ENCODE assay signal across 8 cellular contexts in genomic region chr17:73311428-73311780, GRCh38. TPM values are rescaled to one million over a fixed set of nuclear protein-coding genes. Genes with fewer than 3 reads are reported as not detected.
DNase-seq lines count a peak whose midpoint lies in the region; ATAC-seq and TF ChIP-seq lines count a peak whose summit lies in the region.

No MANE protein-coding gene starts in this region.

- peaks cover 12 to 48% (median 42%) of the 10 kb centered on the region in 12 donors for H3K4me1 ChIP-seq in heart left ventricle
- H3K4me1 ChIP-seq in gastrocnemius medialis: peaks cover 22 to 38% of the 10 kb centered on the region in 2 donors

- peak overlapping the region; percentile 98 for H3K4me3 ChIP-seq in WERI-Rb-1 (ENCODE audit: low read depth, low read length)
- peak overlapping the region; percentile 87 to 100 (median 94) for H3K4me3 ChIP-seq in heart left ventricle
- peak overlapping the region; percentile 82 to 100 (median 94) for H3K4me3 ChIP-seq in gastrocnemius medialis

- H3K9me3 Mint-ChIP-seq in activated CD8-positive, alpha-beta memory T cell treated with anti-CD3 and anti-CD28 coated beads, Interleukin-2, amount 10 ng/mL, durations not matched to agents 7 days and 5 days (ENCODE audit: low read depth): no peaks in the 10 kb centered on the region

- no peak overlapping the region for H3K27ac Mint-ChIP-seq in activated CD8-positive, alpha-beta memory T cell treated with anti-CD3 and anti-CD28 coated beads, Interleukin-2, amount 10 ng/mL, durations not matched to agents 7 days and 5 days

- peaks cover 23% of the 10 kb centered on the region for H3K36me3 ChIP-seq in WERI-Rb-1
- H3K36me3 ChIP-seq in heart left ventricle: no peaks in the 10 kb centered on the region
- no peaks in the 10 kb centered on the region for H3K36me3 ChIP-seq in gastrocnemius medialis

- peak overlapping the region; percentile 93 for H3K27ac ChIP-seq in WERI-Rb-1
- H3K27ac ChIP-seq in heart left ventricle: peak overlapping the region; percentile 94 to 100 (median 98)
- H3K27ac ChIP-seq in gastrocnemius medialis: peak overlapping the region; percentile 92 to 100 (median 98)

- H3K9me3 ChIP-seq in WERI-Rb-1 (ENCODE audit: severe bottlenecking): no peaks in the 10 kb centered on the region
- no peaks in the 10 kb centered on the region for H3K9me3 ChIP-seq in heart left ventricle
- H3K9me3 ChIP-seq in gastrocnemius medialis: no peaks in the 10 kb centered on the region

- DNase-seq in activated CD8-positive, alpha-beta memory T cell treated with anti-CD3 and anti-CD28 coated beads, Interleukin-2, amount 10 ng/mL, durations not matched to agents 7 days and 5 days: no peak
- DNase-seq in activated CD8-positive, alpha-beta memory T cell treated with anti-CD3 and anti-CD28 coated beads, Interleukin-2, amount 50 U/mL, for 48 hours: no peak
- DNase-seq in WERI-Rb-1 (no peak), heart left ventricle (peak in 4 of 5 donors; percentile 58 to 81 (median 59)), gastrocnemius medialis (no peak), HCEC 1CT (no peak), RPMI8226 (no peak)

- peaks cover 21% of the 10 kb centered on the region for H3K27me3 Mint-ChIP-seq in activated CD8-positive, alpha-beta memory T cell treated with anti-CD3 and anti-CD28 coated beads, Interleukin-2, amount 10 ng/mL, durations not matched to agents 7 days and 5 days

- TF ChIP-seq CTCF in WERI-Rb-1 (IDR thresholded peaks at IDR 0.05; ENCODE audit: low read depth, low read length) (no peak), heart left ventricle (IDR thresholded peaks at IDR 0.05) (no peak), gastrocnemius medialis (IDR thresholded peaks at IDR 0.05 in 4 of 5, conservative IDR thresholded peaks at IDR 0.05 in 1 of 5) (no peak)

- in situ Hi-C loops in gastrocnemius medialis (cut with MboI; ENCODE audit: low sequenced_read_pairs in 4 of 4): loop anchor here in 1 of 4 donors (10.0 kb wide), 1 partner anchor 57 kb away; no protein-coding TSS in a partner anchor

- H3K4me1 Mint-ChIP-seq in activated CD8-positive, alpha-beta memory T cell treated with anti-CD3 and anti-CD28 coated beads, Interleukin-2, amount 10 ng/mL, durations not matched to agents 7 days and 5 days: peaks cover 6% of the 10 kb centered on the region

- ATAC-seq in activated CD8-positive, alpha-beta memory T cell treated with anti-CD3 and anti-CD28 coated beads, Interleukin-2, amount 10 ng/mL, durations not matched to agents 7 days and 5 days: peak; percentile 8
- ATAC-seq in HG02870 (IDR thresholded peaks at IDR 0.05; ENCODE audit: unreplicated experiment) (peak; percentile 23), heart left ventricle (peak; percentile 1 to 22 (median 20)), gastrocnemius medialis (peak; percentile 46)

- TF ChIP-seq POLR2A in heart left ventricle (IDR thresholded peaks at IDR 0.05): no peak
- no peak for TF ChIP-seq POLR2A in gastrocnemius medialis (IDR thresholded peaks at IDR 0.05)

- 0 to 1% (median 0%) methylated on average over 24 to 38 of the region's 38 CpGs for WGBS in heart left ventricle, 4 donors

- intact Hi-C loops in heart left ventricle (cut with DNase I): loop anchor here in 9 of 10 donors (2.0 to 10.0 kb wide), 7 partner anchors 19 to 57 kb away; no protein-coding TSS in a partner anchor
- intact Hi-C loops in gastrocnemius medialis (cut with DNase I; ENCODE audit: low total_unique reads): loop anchor here (2.0 kb wide), 3 partner anchors 19 to 119 kb away; partner anchors contain the start of gene COG1

- H3K36me3 Mint-ChIP-seq in activated CD8-positive, alpha-beta memory T cell treated with anti-CD3 and anti-CD28 coated beads, Interleukin-2, amount 10 ng/mL, durations not matched to agents 7 days and 5 days: no peaks in the 10 kb centered on the region

- peak overlapping the region; percentile 80 for H3K4me3 Mint-ChIP-seq in activated CD8-positive, alpha-beta memory T cell treated with anti-CD3 and anti-CD28 coated beads, Interleukin-2, amount 10 ng/mL, durations not matched to agents 7 days and 5 days

- H3K27me3 ChIP-seq in WERI-Rb-1 (ENCODE audit: insufficient read depth, low read depth, severe bottlenecking): no peaks in the 10 kb centered on the region
- H3K27me3 ChIP-seq in heart left ventricle: no peaks in the 10 kb centered on the region
- H3K27me3 ChIP-seq in gastrocnemius medialis: no peaks in the 10 kb centered on the region

- CTCF ChIA-PET in activated CD8-positive, alpha-beta memory T cell treated with anti-CD3 and anti-CD28 coated beads, Interleukin-2, amount 10 ng/mL, durations not matched to agents 7 days and 5 days (lab: Charles Lee): interaction anchor here (1.0 to 3.3 kb wide), 12 partner anchors 9 to 753 kb away, joined by 3 to 17 read pairs (median 4); a partner anchor contains a TSS

RNA-seq across cellular contexts. Expression of gene CDC42EP4, which starts 0.4 kb away (rescaled TPM):
- total RNA-seq in activated CD8-positive, alpha-beta memory T cell treated with anti-CD3 and anti-CD28 coated beads, Interleukin-2, amount 10 ng/mL, durations not matched to agents 7 days and 5 days: 1 to 10 TPM; 1.3 to 1.5 TPM
- 100 to 1,000 TPM in 1 of 9 donors, 10 to 100 TPM in 8; 21.8 to 103 (median 37.5) TPM for total RNA-seq in heart left ventricle
- 10 to 100 TPM; 18.6 to 65.3 TPM for polyA plus RNA-seq in heart left ventricle
- 10 to 100 TPM; 35.8 to 57.0 (median 47.1) TPM for total RNA-seq in gastrocnemius medialis

RNA-seq across cellular contexts. Expression of gene CPSF4L, which starts 49.7 kb away (rescaled TPM):
- total RNA-seq in activated CD8-positive, alpha-beta memory T cell treated with anti-CD3 and anti-CD28 coated beads, Interleukin-2, amount 10 ng/mL, durations not matched to agents 7 days and 5 days: not detected
- not detected for total RNA-seq in heart left ventricle
- not detected for polyA plus RNA-seq in heart left ventricle
- not detected for total RNA-seq in gastrocnemius medialis

Comparison
In these comparisons a context has a peak if more than half of its experiments do, and no peak if none do; other contexts are left out.
1. DNase-seq: peak in heart left ventricle (4 of 5); none in activated CD8-positive, alpha-beta memory T cell treated with anti-CD3 and anti-CD28 coated beads, Interleukin-2, amount 10 ng/mL, durations not matched to agents 7 days and 5 days (single experiment), activated CD8-positive, alpha-beta memory T cell treated with anti-CD3 and anti-CD28 coated beads, Interleukin-2, amount 50 U/mL, for 48 hours (single experiment), WERI-Rb-1 (single experiment), gastrocnemius medialis (0 of 2), HCEC 1CT (single experiment) and RPMI8226 (single experiment).
2. RNA of gene CDC42EP4, which starts 0.4 kb away (total RNA-seq): 35.8 to 57.0 TPM in gastrocnemius medialis and 21.8 to 103 TPM in heart left ventricle; 1.3 to 1.5 TPM in activated CD8-positive, alpha-beta memory T cell treated with anti-CD3 and anti-CD28 coated beads, Interleukin-2, amount 10 ng/mL, durations not matched to agents 7 days and 5 days; every median in the first group is over 4 times any median in the second.
3. Peak in every context shown above with its lines, with median percentiles within 50 percentile points of each other: ATAC-seq, H3K27ac ChIP-seq and H3K4me3 ChIP-seq.